ENCODE assay signal across 1 cellular context in genomic region chr13:75417647-75418046, GRCh38.
TF ChIP-seq lines count a peak whose summit lies in the region.

No MANE protein-coding gene starts in this region.

TF ChIP-seq in A549, 52 proteins besides CTCF, POLR2A, EP300 and RAD21 (continued from another document):
- TF ChIP-seq CHD2 (IDR thresholded peaks at IDR 0.05; ENCODE audit: low read length, partially characterized antibody) (no peak), HMGXB4 (CRISPR knock-in tag; IDR thresholded peaks at IDR 0.05; ENCODE audit: borderline replicate concordance) (no peak), TP53 (CRISPR knock-in tag; IDR thresholded peaks at IDR 0.05) (no peak), EHF (CRISPR knock-in tag; IDR thresholded peaks at IDR 0.05) (no peak), ELK1 (IDR thresholded peaks at IDR 0.05; ENCODE audit: low read depth, low read length) (no peak), RFX5 (IDR thresholded peaks at IDR 0.05) (no peak), E2F6 (IDR thresholded peaks at IDR 0.05; ENCODE audit: borderline replicate concordance, low read depth) (no peak)
